Comparison of ENCODE assay signal across 8 cellular contexts in the genomic region with DNA sequence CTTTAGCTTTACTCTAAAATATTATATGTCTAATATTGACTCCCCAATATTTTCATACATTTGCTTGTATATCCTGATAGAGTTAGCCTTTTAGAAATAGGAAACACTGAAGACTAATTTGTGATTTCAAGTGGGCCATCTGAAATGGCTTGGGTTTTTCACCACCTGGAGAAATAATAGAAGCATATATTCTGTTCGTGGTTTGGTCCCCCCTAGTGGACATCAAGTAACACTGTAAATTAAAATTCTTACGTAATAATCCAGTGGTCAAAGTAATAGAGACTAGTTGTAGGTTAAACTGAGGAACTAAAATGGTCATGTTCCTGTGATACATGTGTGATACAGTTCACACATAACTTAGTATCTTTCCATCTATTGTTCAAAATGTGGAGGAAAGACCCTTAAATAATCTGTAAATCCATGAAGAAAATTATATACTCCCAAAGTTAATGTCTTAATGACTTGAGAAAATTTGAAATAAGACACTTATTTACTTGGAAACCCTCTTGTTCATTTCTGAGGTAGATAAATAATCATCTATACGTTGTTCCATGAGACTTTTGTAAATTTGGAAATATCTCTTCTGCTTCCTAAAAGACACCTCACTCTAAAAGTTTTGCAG.
DNase-seq lines count a peak whose midpoint lies in the region; ATAC-seq, FAIRE-seq and TF ChIP-seq lines count a peak whose summit lies in the region.

No MANE protein-coding gene starts in this region.

- no peaks in the 10 kb centered on the region for H3K9me3 ChIP-seq in H1 (ENCODE audit: insufficient read depth in 2 of 2, low read depth in 1 of 2, low read length in 1 of 2)
- H3K9me3 ChIP-seq in parathyroid adenoma (ENCODE audit: control insufficient read depth, low read length), result no peaks in the 10 kb centered on the region

- H2BK20ac ChIP-seq in H1 (ENCODE audit: low read length), result no peak overlapping the region

- H3K23me2 ChIP-seq in H1 (ENCODE audit: low read depth, low read length), result no peaks in the 10 kb centered on the region

- no peak overlapping the region for H4K8ac ChIP-seq in H1 (ENCODE audit: extremely low read depth, insufficient read depth, low read length)

- no peak overlapping the region for H3K4me3 Mint-ChIP-seq in activated CD8-positive, alpha-beta T cell treated with anti-CD3 and anti-CD28 coated beads for 36 hours
- no peak overlapping the region for H3K4me3 Mint-ChIP-seq in activated CD8-positive, alpha-beta T cell treated with anti-CD3 and anti-CD28 coated beads, Interleukin-2, amount 10 ng/mL, durations not matched to agents 7 days and 5 days
- H3K4me3 Mint-ChIP-seq in activated T-helper 17 cell treated with anti-CD3 and anti-CD28 coated beads, Interleukin-2, amount 50 U/mL, for 72 hours, result no peak overlapping the region

- no peak for TF ChIP-seq POLR2A in H1 (IDR thresholded peaks at IDR 0.05; ENCODE audit: control extremely low read depth in 1 of 2, low read depth in 2 of 2, low read length in 2 of 2)

- H3K14ac ChIP-seq in H1 (ENCODE audit: insufficient read length), result no peak overlapping the region

- no peak overlapping the region for H4K91ac ChIP-seq in H1 (replicated peaks; ENCODE audit: insufficient read length, low read length)

- H3K56ac ChIP-seq in H1 (replicated peaks; ENCODE audit: insufficient read length, low read depth, low read length), result no peak overlapping the region

- no peak overlapping the region for H3K23ac ChIP-seq in H1 (ENCODE audit: insufficient read length)

- no peak overlapping the region for H3K9ac ChIP-seq in H1 (replicated peaks in 1 of 4; ENCODE audit: extremely low read depth in 1 of 4, low read depth in 3 of 4, low read length in 3 of 4)
- no peak overlapping the region for H3K9ac ChIP-seq in parathyroid adenoma

- no peak overlapping the region for H3K4me3 ChIP-seq in H1 (ENCODE audit: extremely low read depth in 1 of 4, insufficient read depth in 2 of 4, low read depth in 3 of 4, low read length in 4 of 4)
- no peak overlapping the region for H3K4me3 ChIP-seq in parathyroid adenoma (ENCODE audit: low read depth, low read length)

- no peaks in the 10 kb centered on the region for H3K27me3 ChIP-seq in H1 (replicated peaks in 1 of 4; ENCODE audit: control insufficient read depth in 3 of 4, extremely low read depth in 1 of 4, insufficient read depth in 3 of 4, low read length in 3 of 4)
- H3K27me3 ChIP-seq in parathyroid adenoma (ENCODE audit: control insufficient read depth, insufficient read depth, low read length), result no peaks in the 10 kb centered on the region

- FAIRE-seq in H1 (lab: Jason Lieb, UNC), result peak; percentile 76

- no peaks in the 10 kb centered on the region for H3K4me1 Mint-ChIP-seq in activated CD8-positive, alpha-beta T cell treated with anti-CD3 and anti-CD28 coated beads for 36 hours (ENCODE audit: low read depth)
- no peaks in the 10 kb centered on the region for H3K4me1 Mint-ChIP-seq in activated CD8-positive, alpha-beta T cell treated with anti-CD3 and anti-CD28 coated beads, Interleukin-2, amount 10 ng/mL, durations not matched to agents 7 days and 5 days (ENCODE audit: low read depth)
- no peaks in the 10 kb centered on the region for H3K4me1 Mint-ChIP-seq in activated T-helper 17 cell treated with anti-CD3 and anti-CD28 coated beads, Interleukin-2, amount 50 U/mL, for 72 hours

- DNase-seq in activated CD8-positive, alpha-beta T cell treated with anti-CD3 and anti-CD28 coated beads for 36 hours, result no peak
- DNase-seq in activated CD8-positive, alpha-beta T cell treated with anti-CD3 and anti-CD28 coated beads, Interleukin-2, amount 10 ng/mL, durations not matched to agents 7 days and 5 days, result no peak
- peak; percentile 0 for DNase-seq in NCI-H2171 (lab: John Stamatoyannopoulos, UW)
- DNase-seq in H1 (ENCODE audit: low read depth in 1 of 2, low spot score in 2 of 2), result no peak
- DNase-seq in nucleus accumbens (lab: John Stamatoyannopoulos, UW), result no peak

- H3K36me3 ChIP-seq in H1 (ENCODE audit: control insufficient read depth in 2 of 4, insufficient read depth in 4 of 4, low read length in 3 of 4), result no peaks in the 10 kb centered on the region
- no peaks in the 10 kb centered on the region for H3K36me3 ChIP-seq in parathyroid adenoma (ENCODE audit: control insufficient read depth, insufficient read depth, low read length)

- no peaks in the 10 kb centered on the region for H3K79me1 ChIP-seq in H1 (ENCODE audit: low read depth, low read length)

- no peak overlapping the region for H2BK120ac ChIP-seq in H1 (replicated peaks; ENCODE audit: low read depth, low read length)

- H2AFZ ChIP-seq in H1 (ENCODE audit: low read length) (no peak overlapping the region), parathyroid adenoma (no peak overlapping the region)

- no peaks in the 10 kb centered on the region for H3K36me3 Mint-ChIP-seq in activated CD8-positive, alpha-beta T cell treated with anti-CD3 and anti-CD28 coated beads for 36 hours (ENCODE audit: low read depth)
- H3K36me3 Mint-ChIP-seq in activated CD8-positive, alpha-beta T cell treated with anti-CD3 and anti-CD28 coated beads, Interleukin-2, amount 10 ng/mL, durations not matched to agents 7 days and 5 days (ENCODE audit: low read depth), result no peaks in the 10 kb centered on the region
- no peaks in the 10 kb centered on the region for H3K36me3 Mint-ChIP-seq in activated T-helper 17 cell treated with anti-CD3 and anti-CD28 coated beads, Interleukin-2, amount 50 U/mL, for 72 hours (ENCODE audit: low read depth)

- H4K5ac ChIP-seq in H1 (ENCODE audit: insufficient read length, low read depth, low read length), result no peak overlapping the region

- no peak overlapping the region for H2BK5ac ChIP-seq in H1 (ENCODE audit: low read depth, low read length)

- no peak for ATAC-seq in activated CD8-positive, alpha-beta T cell treated with anti-CD3 and anti-CD28 coated beads for 36 hours
- no peak for ATAC-seq in activated CD8-positive, alpha-beta T cell treated with anti-CD3 and anti-CD28 coated beads, Interleukin-2, amount 10 ng/mL, durations not matched to agents 7 days and 5 days
- peak; percentile 63 for ATAC-seq in HG02610 (IDR thresholded peaks at IDR 0.05; ENCODE audit: unreplicated experiment)
- ATAC-seq in activated T-helper 17 cell treated with anti-CD3 and anti-CD28 coated beads, Interleukin-2, amount 50 U/mL, for 72 hours (replicated peaks), result no peak

- no peak overlapping the region for H2AK5ac ChIP-seq in H1 (ENCODE audit: low read depth, low read length)

- H3K27me3 Mint-ChIP-seq in activated CD8-positive, alpha-beta T cell treated with anti-CD3 and anti-CD28 coated beads for 36 hours, result peaks cover 10% of the 10 kb centered on the region
- no peaks in the 10 kb centered on the region for H3K27me3 Mint-ChIP-seq in activated CD8-positive, alpha-beta T cell treated with anti-CD3 and anti-CD28 coated beads, Interleukin-2, amount 10 ng/mL, durations not matched to agents 7 days and 5 days (ENCODE audit: low read depth)
- H3K27me3 Mint-ChIP-seq in activated T-helper 17 cell treated with anti-CD3 and anti-CD28 coated beads, Interleukin-2, amount 50 U/mL, for 72 hours, result peaks cover 10% of the 10 kb centered on the region

- H3K4me2 ChIP-seq in H1 (ENCODE audit: insufficient read depth in 1 of 2, low read depth in 2 of 2, low read length in 2 of 2), result no peak overlapping the region
- H3K4me2 ChIP-seq in parathyroid adenoma (ENCODE audit: low read length), result no peak overlapping the region

- H3K79me2 ChIP-seq in H1 (ENCODE audit: control insufficient read depth in 1 of 2, insufficient read depth in 2 of 2, low read length in 2 of 2) (no peaks in the 10 kb centered on the region), parathyroid adenoma (no peaks in the 10 kb centered on the region)

- H2BK12ac ChIP-seq in H1 (ENCODE audit: low read depth, low read length), result no peak overlapping the region

- H2BK15ac ChIP-seq in H1 (ENCODE audit: low read length), result no peak overlapping the region

- no peak overlapping the region for H3K27ac Mint-ChIP-seq in activated CD8-positive, alpha-beta T cell treated with anti-CD3 and anti-CD28 coated beads for 36 hours
- no peak overlapping the region for H3K27ac Mint-ChIP-seq in activated CD8-positive, alpha-beta T cell treated with anti-CD3 and anti-CD28 coated beads, Interleukin-2, amount 10 ng/mL, durations not matched to agents 7 days and 5 days
- no peak overlapping the region for H3K27ac Mint-ChIP-seq in activated T-helper 17 cell treated with anti-CD3 and anti-CD28 coated beads, Interleukin-2, amount 50 U/mL, for 72 hours

- no peaks in the 10 kb centered on the region for H4K20me1 ChIP-seq in H1 (replicated peaks in 1 of 2; ENCODE audit: control insufficient read depth in 1 of 2, insufficient read depth in 2 of 2, low read length in 2 of 2)

- intact Hi-C loops in activated CD8-positive, alpha-beta T cell treated with anti-CD3 and anti-CD28 coated beads for 36 hours (cut with micrococcal nuclease), result no loop called here

- no peaks in the 10 kb centered on the region for H3K9me3 Mint-ChIP-seq in activated CD8-positive, alpha-beta T cell treated with anti-CD3 and anti-CD28 coated beads for 36 hours
- no peaks in the 10 kb centered on the region for H3K9me3 Mint-ChIP-seq in activated CD8-positive, alpha-beta T cell treated with anti-CD3 and anti-CD28 coated beads, Interleukin-2, amount 10 ng/mL, durations not matched to agents 7 days and 5 days (ENCODE audit: insufficient read depth)
- H3K9me3 Mint-ChIP-seq in activated T-helper 17 cell treated with anti-CD3 and anti-CD28 coated beads, Interleukin-2, amount 50 U/mL, for 72 hours, result no peaks in the 10 kb centered on the region

- H3K27ac ChIP-seq in H1 (ENCODE audit: low read depth, low read length) (no peak overlapping the region), parathyroid adenoma (no peak overlapping the region)

- POLR2A ChIA-PET in activated CD8-positive, alpha-beta T cell treated with anti-CD3 and anti-CD28 coated beads for 36 hours (lab: Charles Lee), result no interaction called here
- POLR2A ChIA-PET in activated CD8-positive, alpha-beta T cell treated with anti-CD3 and anti-CD28 coated beads, Interleukin-2, amount 10 ng/mL, durations not matched to agents 7 days and 5 days (lab: Charles Lee), result no interaction called here
- POLR2A ChIA-PET in H1 (lab: Charles Lee; ENCODE audit: partially characterized antibody), result no interaction called here

- 36% methylated on average over 3 of the region's 3 CpGs; no CpG with 5 or more reads in 1 of the 2 experiments for WGBS in H1 (ENCODE audit: extremely low coverage in 1 of 2, insufficient coverage in 1 of 2, insufficient read length in 1 of 2, insufficient replicate concordance in 2 of 2, low coverage in 1 of 2, low lambda C conversion rate in 2 of 2, missing lambda C conversion rate in 1 of 2), 2 experiments

- TF ChIP-seq RAD21 in H1 (IDR thresholded peaks at IDR 0.05 in 1 of 2, conservative IDR thresholded peaks at IDR 0.05 in 1 of 2; ENCODE audit: low read depth in 2 of 2, low read length in 2 of 2), result peak; percentile 59 to 65

- no peak for TF ChIP-seq EP300 in H1 (IDR thresholded peaks at IDR 0.05; ENCODE audit: borderline replicate concordance in 1 of 2, low read depth in 2 of 2, low read length in 2 of 2)

- H3K4me1 ChIP-seq in H1 (replicated peaks in 1 of 4; ENCODE audit: control insufficient read depth in 3 of 4, insufficient read depth in 4 of 4, low read length in 3 of 4) (peaks cover 0 to 2% (median 0%) of the 10 kb centered on the region in 4 experiments; a peak in 1 of 7 replicates), parathyroid adenoma (no peaks in the 10 kb centered on the region)

- no peak overlapping the region for H3K18ac ChIP-seq in H1 (ENCODE audit: extremely low read depth, low read length)

- CTCF ChIA-PET in activated CD8-positive, alpha-beta T cell treated with anti-CD3 and anti-CD28 coated beads for 36 hours (lab: Charles Lee), result no interaction called here
- CTCF ChIA-PET in activated CD8-positive, alpha-beta T cell treated with anti-CD3 and anti-CD28 coated beads, Interleukin-2, amount 10 ng/mL, durations not matched to agents 7 days and 5 days (lab: Charles Lee), result interaction anchor here (0.7 kb wide), 1 partner anchor 10 kb away, joined by 3 read pairs; no protein-coding TSS in a partner anchor
- CTCF ChIA-PET in H1 (lab: Charles Lee; ENCODE audit: partially characterized antibody), result interaction anchor here (0.9 to 3.1 kb wide), 10 partner anchors 8 to 337 kb away, joined by 3 to 10 read pairs (median 5); no protein-coding TSS in a partner anchor

- TF ChIP-seq CTCF in activated CD8-positive, alpha-beta T cell treated with anti-CD3 and anti-CD28 coated beads for 36 hours (IDR thresholded peaks at IDR 0.05), result peak; percentile 54
- peak in 2 of 3 experiments; percentile 35 to 48; a peak in 2 of 4 replicates for TF ChIP-seq CTCF in H1 (IDR thresholded peaks at IDR 0.05; ENCODE audit: control extremely low read depth in 1 of 3, insufficient read depth in 1 of 3, low read depth in 1 of 3, low read length in 3 of 3)
- TF ChIP-seq CTCF in parathyroid adenoma (IDR thresholded peaks at IDR 0.05), result peak; percentile 6

- no peak overlapping the region for H3K4ac ChIP-seq in H1 (replicated peaks; ENCODE audit: insufficient read length, low read depth, low read length)
